Comparison of ENCODE assay signal across 27 cellular contexts in genomic region chr5:5314166-5314565, GRCh38.
"Had no signal": no experiment of that assay in that cellular context is flagged by ENCODE, and none has a peak within 500 bp of the region (broad histone marks: within the 10 kb centered on the region; RNA-seq: fewer than 3 reads in every experiment).

No MANE protein-coding gene starts in this region.

- H3K9me3 ChIP-seq: adrenal gland, heart left ventricle, lower lobe of right lung, thoracic aorta, upper lobe of left lung, vagina had no signal

- ATAC-seq: activated T-cell treated with anti-CD3 and anti-CD28 coated beads, Interleukin-2, amount 50 U/mL, for 72 hours; esophagus mucosa; heart left ventricle; left lung; lower lobe of right lung; right cardiac atrium had no signal

- DNase-seq: activated CD4-positive, alpha-beta T cell treated with anti-CD3 and anti-CD28 coated beads for 4 hours; activated CD4-positive, alpha-beta T cell treated with anti-CD3 and anti-CD28 coated beads, Interleukin-2, amount 50 U/mL, for 4 hours; activated naive CD4-positive, alpha-beta T cell treated with anti-CD3 and anti-CD28 coated beads for 36 hours; activated naive CD8-positive, alpha-beta T cell treated with anti-CD3 and anti-CD28 coated beads for 36 hours; activated T-cell treated with anti-CD3 and anti-CD28 coated beads for 4 hours; activated T-cell treated with anti-CD3 and anti-CD28 coated beads, Interleukin-2, amount 50 U/mL, for 72 hours; adrenal gland; aorta; foreskin fibroblast; heart left ventricle; left lung; lower lobe of right lung; naive B cell; nucleus accumbens; right cardiac atrium; stimulated activated CD4-positive, alpha-beta T cell treated with anti-CD3 and anti-CD28 coated beads, Interleukin-2, amount 100 ng/mL, for 48 hours; T-helper 1 cell; upper lobe of left lung had no signal

- H3K27ac ChIP-seq: adrenal gland, cardiac muscle cell, heart left ventricle, left lung, lower lobe of right lung, parathyroid adenoma, thoracic aorta, upper lobe of left lung, vagina had no signal

- H3K9ac ChIP-seq: parathyroid adenoma had no signal

- H3K9me3 Mint-ChIP-seq: activated naive CD8-positive, alpha-beta T cell treated with anti-CD3 and anti-CD28 coated beads for 36 hours; brain; neural crest cell; T-helper 2 cell treated with Interferon-gamma antibody and Interleukin-4, amounts not matched to agents 5 μg/mL and 100 μg/mL, for 36 hours had no signal

- H3K36me3 ChIP-seq: adrenal gland, cardiac muscle cell, heart left ventricle, left lung, lower lobe of right lung, thoracic aorta, upper lobe of left lung, vagina had no signal

- H2AFZ ChIP-seq: parathyroid adenoma had no signal

- H3K36me3 Mint-ChIP-seq: activated naive CD8-positive, alpha-beta T cell treated with anti-CD3 and anti-CD28 coated beads for 36 hours; brain had no signal

- H3K79me2 ChIP-seq: parathyroid adenoma had no signal

- H3K4me1 Mint-ChIP-seq: activated naive CD8-positive, alpha-beta T cell treated with anti-CD3 and anti-CD28 coated beads for 36 hours; naive B cell had no signal

- H3K27me3 Mint-ChIP-seq: activated naive CD8-positive, alpha-beta T cell treated with anti-CD3 and anti-CD28 coated beads for 36 hours; naive B cell; stimulated activated naive CD8-positive, alpha-beta T cell treated with anti-CD3 and anti-CD28 coated beads, Interleukin-15, Interleukin-2, amounts not matched to agents 100 ng/mL and 50 ng/mL, for 24 hours had no signal

- H3K4me3 ChIP-seq: adrenal gland, cardiac muscle cell, heart left ventricle, left lung, lower lobe of right lung, thoracic aorta, upper lobe of left lung, vagina had no signal

- H3K27me3 ChIP-seq: adrenal gland, cardiac muscle cell, heart left ventricle, left lung, upper lobe of left lung, vagina had no signal

- H3K4me1 ChIP-seq: adrenal gland, heart left ventricle, left lung, lower lobe of right lung, parathyroid adenoma, upper lobe of left lung, vagina had no signal

- H3K4me3 Mint-ChIP-seq: activated naive CD4-positive, alpha-beta T cell treated with anti-CD3 and anti-CD28 coated beads for 36 hours; activated naive CD8-positive, alpha-beta T cell treated with anti-CD3 and anti-CD28 coated beads for 36 hours; activated T-cell treated with anti-CD3 and anti-CD28 coated beads, Interleukin-2, amount 50 U/mL, for 72 hours; brain; naive B cell; neural crest cell; stimulated activated naive CD8-positive, alpha-beta T cell treated with anti-CD3 and anti-CD28 coated beads, Interleukin-15, Interleukin-2, amounts not matched to agents 100 ng/mL and 50 ng/mL, for 24 hours; T-helper 2 cell treated with Interferon-gamma antibody and Interleukin-4, amounts not matched to agents 5 μg/mL and 100 μg/mL, for 36 hours had no signal

- H3K27ac Mint-ChIP-seq: activated naive CD4-positive, alpha-beta T cell treated with anti-CD3 and anti-CD28 coated beads for 36 hours; activated naive CD8-positive, alpha-beta T cell treated with anti-CD3 and anti-CD28 coated beads for 36 hours; activated T-cell treated with anti-CD3 and anti-CD28 coated beads, Interleukin-2, amount 50 U/mL, for 72 hours; naive B cell; stimulated activated naive CD8-positive, alpha-beta T cell treated with anti-CD3 and anti-CD28 coated beads, Interleukin-15, Interleukin-2, amounts not matched to agents 100 ng/mL and 50 ng/mL, for 24 hours; T-helper 2 cell treated with Interferon-gamma antibody and Interleukin-4, amounts not matched to agents 5 μg/mL and 100 μg/mL, for 36 hours had no signal
